9 cellular contexts compared by ENCODE assay signal in the genomic region with DNA sequence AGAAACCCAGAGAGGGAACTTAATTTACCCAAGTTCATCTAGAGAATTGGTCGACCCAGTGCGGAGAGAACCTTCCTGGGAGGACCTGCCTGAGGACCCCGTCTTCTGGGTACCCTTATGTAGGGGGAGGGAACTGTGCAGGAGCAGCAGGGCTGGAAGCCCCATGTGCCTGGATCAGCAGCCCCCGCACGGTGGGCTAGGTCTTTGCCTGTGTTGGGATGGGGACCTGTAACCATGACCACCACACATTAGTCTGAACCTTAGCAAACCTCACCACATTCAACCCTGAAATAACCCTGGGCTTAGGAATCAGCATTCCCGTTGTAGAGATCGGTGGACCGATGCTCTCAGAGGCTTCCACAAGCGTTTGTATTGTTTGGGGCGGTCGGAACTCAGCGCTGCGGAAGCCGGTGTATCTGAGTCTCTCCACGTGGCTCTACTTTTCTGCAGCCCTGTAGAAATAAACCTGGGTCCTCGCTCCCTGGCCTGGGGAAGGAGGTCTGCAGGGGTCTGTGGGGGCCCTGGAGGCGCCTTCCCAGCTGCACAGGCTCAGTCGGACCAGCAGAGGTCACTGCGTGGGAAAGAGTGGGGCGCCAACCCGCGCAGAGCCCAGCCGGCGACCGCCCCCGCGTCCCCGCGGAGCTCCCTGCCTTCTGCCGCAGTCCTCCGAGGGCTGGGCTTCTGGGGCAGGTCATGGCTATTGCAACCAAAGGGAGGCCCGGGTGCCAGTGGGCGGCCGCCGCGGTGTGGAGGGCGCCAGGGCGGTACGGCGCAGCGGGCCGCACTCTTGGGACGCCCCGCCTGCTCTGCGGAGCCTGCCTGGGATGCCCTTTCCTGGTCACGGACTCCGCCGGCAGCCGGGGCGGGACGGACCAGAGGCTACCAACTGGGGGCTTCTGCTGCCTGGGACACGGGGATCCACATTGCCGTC. TPM values are rescaled to one million over a fixed set of nuclear protein-coding genes. Genes with fewer than 3 reads are reported as not detected.
A peak's percentile ranks its signal among the peaks of the same experiment; 100 is the strongest.
DNase-seq lines count a peak whose midpoint lies in the region; ATAC-seq, FAIRE-seq and TF ChIP-seq lines count a peak whose summit lies in the region.
"Had no signal": no experiment of that assay in that cellular context is flagged by ENCODE, and none has a peak within 500 bp of the region (broad histone marks: within the 10 kb centered on the region; RNA-seq: fewer than 3 reads in every experiment).

No MANE protein-coding gene starts in this region.

- H3K9me3 ChIP-seq in SU-DHL-6 (ENCODE audit: insufficient read depth, low read length), result no peaks in the 10 kb centered on the region
- no peaks in the 10 kb centered on the region for H3K9me3 ChIP-seq in skeletal muscle satellite cell (replicated peaks; ENCODE audit: low read length)
- H3K9me3 ChIP-seq in Karpas-422 (ENCODE audit: low read length), result no peaks in the 10 kb centered on the region

- H3K79me2 ChIP-seq in SU-DHL-6 (ENCODE audit: insufficient read depth, low read length) (no peaks in the 10 kb centered on the region), Karpas-422 (ENCODE audit: low read length) (no peaks in the 10 kb centered on the region)

- H3K27me3 ChIP-seq in SU-DHL-6 (ENCODE audit: low read length), result no peaks in the 10 kb centered on the region
- peaks cover 58% of the 10 kb centered on the region for H3K27me3 ChIP-seq in skeletal muscle satellite cell (ENCODE audit: control insufficient read depth, insufficient read depth, low read length)
- 0 out of 2 replicates have a peak, but pooled peaks cover 3% of the 10 kb centered on the region for H3K27me3 ChIP-seq in Karpas-422 (ENCODE audit: low read length)

- H2AFZ ChIP-seq in SU-DHL-6 (ENCODE audit: low read depth, low read length, severe bottlenecking), result no peak overlapping the region
- H2AFZ ChIP-seq in Karpas-422 (ENCODE audit: low read length), result no peak overlapping the region

- H3K36me3 ChIP-seq in SU-DHL-6 (ENCODE audit: low read length) (no peaks in the 10 kb centered on the region), skeletal muscle satellite cell (ENCODE audit: insufficient read depth, low read length) (no peaks in the 10 kb centered on the region), Karpas-422 (ENCODE audit: insufficient read depth, low read length) (no peaks in the 10 kb centered on the region)

- peak; percentile 51 for FAIRE-seq in GM18507 (lab: Jason Lieb, UNC)

- H3K4me2 ChIP-seq in SU-DHL-6 (ENCODE audit: low read depth, low read length, poor library complexity, severe bottlenecking) (no peak overlapping the region), skeletal muscle satellite cell (ENCODE audit: low read length) (peak overlapping the region; percentile 78), Karpas-422 (ENCODE audit: low read depth, low read length, poor library complexity, severe bottlenecking) (no peak overlapping the region)

- H3K4me1 ChIP-seq in skeletal muscle satellite cell (ENCODE audit: control insufficient read depth, insufficient read depth, low read length) (no peaks in the 10 kb centered on the region), Karpas-422 (ENCODE audit: low read length) (peaks cover 6% of the 10 kb centered on the region)

- no peak overlapping the region for H3K27ac ChIP-seq in SU-DHL-6 (ENCODE audit: low read depth, low read length)
- H3K27ac ChIP-seq in angular gyrus (ENCODE audit: low read depth, low read length), result peak overlapping the region; percentile 70
- no peak overlapping the region for H3K27ac ChIP-seq in Karpas-422 (ENCODE audit: low read length)

- H3K4me3 ChIP-seq in SU-DHL-6 (ENCODE audit: insufficient read depth, low read length, poor library complexity, severe bottlenecking) (no peak overlapping the region), skeletal muscle satellite cell (ENCODE audit: low read length) (peak overlapping the region; percentile 56), Karpas-422 (ENCODE audit: low read length) (no peak overlapping the region)

- peak; percentile 34 for TF ChIP-seq CTCF in SU-DHL-6 (IDR thresholded peaks at IDR 0.05; ENCODE audit: insufficient read depth, low read length, poor library complexity, severe bottlenecking)

- H3F3A ChIP-seq in SU-DHL-6 (ENCODE audit: insufficient read depth), result no peaks in the 10 kb centered on the region

- no peaks in the 10 kb centered on the region for H4K20me1 ChIP-seq in SU-DHL-6 (ENCODE audit: low read depth, low read length)
- no peaks in the 10 kb centered on the region for H4K20me1 ChIP-seq in Karpas-422 (ENCODE audit: insufficient read depth, low read depth, low read length)

- DNase-seq in GM18507 (ENCODE audit: extremely low spot score, insufficient read length, low read depth), result peak; percentile 30
- DNase-seq in hippocampal formation (lab: John Stamatoyannopoulos, UW), result peak; percentile 14 to 69
- no peak for DNase-seq in Karpas-422

- H3K9ac ChIP-seq in SU-DHL-6 (ENCODE audit: low read length) (no peak overlapping the region), skeletal muscle satellite cell (ENCODE audit: low read depth, low read length) (no peak overlapping the region), Karpas-422 (ENCODE audit: low read length) (no peak overlapping the region)

- no peaks in the 10 kb centered on the region for H3K9me2 ChIP-seq in SU-DHL-6 (replicated peaks; ENCODE audit: insufficient read depth, low read length)
- H3K9me2 ChIP-seq in Karpas-422 (replicated peaks; ENCODE audit: insufficient read depth, low read length), result no peaks in the 10 kb centered on the region

- ATAC-seq in HG03520 (IDR thresholded peaks at IDR 0.05; ENCODE audit: unreplicated experiment) (no peak), HG02852 (IDR thresholded peaks at IDR 0.05; ENCODE audit: unreplicated experiment) (no peak)

RNA-seq across cellular contexts. Expression of a gene that starts 36.2 kb away (rescaled TPM):
- not detected in 2 replicates for total RNA-seq in skeletal muscle satellite cell (2012; rRNA removed)
- not detected in 2 replicates for total RNA-seq in Karpas-422 (2014; rRNA removed; shearing (Covaris generic); ENCODE audit: low replicate concordance)
- total RNA-seq: glomerular endothelial cell had no signal

RNA-seq across cellular contexts. Expression of a gene that starts 51.0 kb away (rescaled TPM):
- under 0.01 TPM in 1 of 2 replicates, not detected in the other for total RNA-seq in skeletal muscle satellite cell (2012; rRNA removed)
- total RNA-seq in Karpas-422 (2014; rRNA removed; shearing (Covaris generic); ENCODE audit: low replicate concordance), result not detected in 2 replicates
- total RNA-seq: glomerular endothelial cell had no signal
